ENCODE assay signal across 15 cellular contexts in genomic region chr2:192025607-192026006, GRCh38.
"Had no signal": no experiment of that assay in that cellular context is flagged by ENCODE, and none has a peak within 500 bp of the region (broad histone marks: within the 10 kb centered on the region; RNA-seq: fewer than 3 reads in every experiment).

No MANE protein-coding gene starts in this region.

- H3K27me3 Mint-ChIP-seq: type B pancreatic cell had no signal

- H3K36me3 Mint-ChIP-seq: naive thymus-derived CD4-positive, alpha-beta T cell had no signal

- H3K27me3 ChIP-seq: gastroesophageal sphincter, hepatocyte, suprapubic skin had no signal

- H3K27ac Mint-ChIP-seq: activated T-helper 17 cell treated with anti-CD3 and anti-CD28 coated beads, Interleukin-2, amount 50 U/mL, for 72 hours; naive thymus-derived CD4-positive, alpha-beta T cell; T-helper 2 cell treated with Interferon-gamma antibody and Interleukin-4, amounts not matched to agents 5 μg/mL and 100 μg/mL, for 36 hours; type B pancreatic cell had no signal

- H3K36me3 ChIP-seq: gastroesophageal sphincter, suprapubic skin had no signal

- ATAC-seq: activated T-helper 17 cell treated with anti-CD3 and anti-CD28 coated beads, Interleukin-2, amount 50 U/mL, for 72 hours; naive thymus-derived CD4-positive, alpha-beta T cell; stimulated activated naive CD8-positive, alpha-beta T cell treated with anti-CD3 and anti-CD28 coated beads, Interleukin-15, Interleukin-2, amounts not matched to agents 100 U/mL and 50 U/mL, for 24 hours had no signal

- H3K27ac ChIP-seq: hepatocyte, suprapubic skin had no signal

- DNase-seq: activated CD4-positive, alpha-beta T cell treated with anti-CD3 and anti-CD28 coated beads for 1 hour; activated CD4-positive, alpha-beta T cell treated with anti-CD3 and anti-CD28 coated beads, Interleukin-2, amount 50 U/mL, for 4 hours; activated naive CD4-positive, alpha-beta T cell treated with Interleukin-2 at 50 U/mL for 16 hours; activated T-cell treated with anti-CD3 and anti-CD28 coated beads for 4 hours; anterior cingulate cortex; mammary epithelial cell; naive thymus-derived CD4-positive, alpha-beta T cell; stimulated activated naive CD8-positive, alpha-beta T cell treated with anti-CD3 and anti-CD28 coated beads, Interleukin-15, Interleukin-2, amounts not matched to agents 100 U/mL and 50 U/mL, for 24 hours had no signal

- H3K9me3 ChIP-seq: gastroesophageal sphincter, suprapubic skin had no signal

- H3K4me3 ChIP-seq: gastroesophageal sphincter, hepatocyte, skin epidermis, suprapubic skin had no signal

- H3K4me3 Mint-ChIP-seq: activated T-helper 17 cell treated with anti-CD3 and anti-CD28 coated beads, Interleukin-2, amount 50 U/mL, for 72 hours; naive thymus-derived CD4-positive, alpha-beta T cell; T-helper 2 cell treated with Interferon-gamma antibody and Interleukin-4, amounts not matched to agents 5 μg/mL and 100 μg/mL, for 36 hours; type B pancreatic cell had no signal

- H3K9me3 Mint-ChIP-seq: activated T-helper 17 cell treated with anti-CD3 and anti-CD28 coated beads, Interleukin-2, amount 50 U/mL, for 72 hours; T-helper 2 cell treated with Interferon-gamma antibody and Interleukin-4, amounts not matched to agents 5 μg/mL and 100 μg/mL, for 36 hours had no signal

- H3K4me1 Mint-ChIP-seq: activated T-helper 17 cell treated with anti-CD3 and anti-CD28 coated beads, Interleukin-2, amount 50 U/mL, for 72 hours; naive thymus-derived CD4-positive, alpha-beta T cell had no signal
